Comparison of ENCODE assay signal across 8 cellular contexts in genomic region chr10:70575874-70576802, GRCh38. TPM values are rescaled to one million over a fixed set of nuclear protein-coding genes. Genes with fewer than 3 reads are reported as not detected.
DNase-seq lines count a peak whose midpoint lies in the region; ATAC-seq and TF ChIP-seq lines count a peak whose summit lies in the region.

No MANE protein-coding gene starts in this region.

- peaks cover 14% of the 10 kb centered on the region for H3K4me1 ChIP-seq in adipocyte (ENCODE audit: control insufficient read depth, insufficient read depth, low read length)

- no peak overlapping the region for H3K4me3 Mint-ChIP-seq in HFFc6

- peak; percentile 8 for TF ChIP-seq POLR2A in GM15510 (IDR thresholded peaks at IDR 0.05; ENCODE audit: borderline replicate concordance, extremely low read depth, insufficient read length)

- H3K27me3 ChIP-seq in adipocyte (replicated peaks; ENCODE audit: control insufficient read depth, insufficient read depth, low read length): peaks cover 5% of the 10 kb centered on the region

- H3K27ac Mint-ChIP-seq in HFFc6: no peak overlapping the region

- no peaks in the 10 kb centered on the region for H3K36me3 Mint-ChIP-seq in HFFc6 (ENCODE audit: low read depth)

- no peak overlapping the region for H3K4me3 ChIP-seq in adipocyte (ENCODE audit: low read length)

- no peaks in the 10 kb centered on the region for H3K9me3 ChIP-seq in adipocyte (ENCODE audit: control insufficient read depth, low read length)

- peak; percentile 95 to 96 for DNase-seq in AML-193 (lab: John Stamatoyannopoulos, UW)
- DNase-seq in NCI-H1105 (lab: John Stamatoyannopoulos, UW): peak; percentile 40
- DNase-seq in adipocyte (ENCODE audit: low read depth): peak; percentile 42
- DNase-seq in medulla oblongata (ENCODE audit: extremely low spot score): peak; percentile 65
- DNase-seq in AG20443 (ENCODE audit: low spot score): no peak
- no peak for DNase-seq in HFFc6

- H3K9me3 Mint-ChIP-seq in HFFc6: no peaks in the 10 kb centered on the region

- H3K27me3 Mint-ChIP-seq in HFFc6 (ENCODE audit: insufficient read depth): peaks cover 14% of the 10 kb centered on the region

- H3K9ac ChIP-seq in adipocyte (ENCODE audit: low read length): no peak overlapping the region

- no peak for TF ChIP-seq CTCF in HFFc6 (IDR thresholded peaks at IDR 0.05)

- peaks cover 24% of the 10 kb centered on the region for H3K4me1 Mint-ChIP-seq in HFFc6 (ENCODE audit: low read depth)

- H3K36me3 ChIP-seq in adipocyte (ENCODE audit: control insufficient read depth, insufficient read depth, low read length, severe bottlenecking): no peaks in the 10 kb centered on the region

- peak; percentile 53 for ATAC-seq in HG02678 (IDR thresholded peaks at IDR 0.05; ENCODE audit: unreplicated experiment)

RNA-seq across cellular contexts. Expression of gene PRF1, which starts 26.4 kb away (rescaled TPM):
- total RNA-seq in HFFc6 (2021; fragmentation: NEBNext Ultra II Directional; extraction: Animal tissue kit (Norgen Biotek cat#: 25700)): not detected

Comparison
In these comparisons a context has a peak if more than half of its experiments do, and no peak if none do; other contexts are left out.
1. DNase-seq: peak in AML-193 (2 of 2), NCI-H1105 (single experiment), adipocyte (single experiment) and medulla oblongata (single experiment); none in AG20443 (single experiment) and HFFc6 (single experiment).